16 cellular contexts compared by ENCODE assay signal in the genomic region with DNA sequence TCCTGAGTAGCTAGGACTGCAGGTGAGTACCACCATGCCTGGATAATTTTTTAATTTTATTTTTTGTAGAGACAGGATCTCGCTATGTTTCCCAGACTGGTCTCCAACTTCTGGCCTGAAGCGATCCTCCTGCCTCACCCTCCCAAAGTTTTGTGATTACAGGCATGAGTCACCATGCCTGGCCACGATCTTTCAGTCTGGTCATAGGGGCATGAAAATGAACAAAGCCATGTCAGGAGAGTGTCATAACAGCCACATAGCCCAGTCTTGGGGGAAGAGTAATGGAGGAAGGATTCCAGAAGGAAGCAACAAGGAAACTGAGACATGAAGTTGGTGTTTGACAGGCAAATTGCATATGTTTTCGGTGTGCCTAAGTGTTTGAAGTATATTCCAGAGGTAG.
"Had no signal": no experiment of that assay in that cellular context is flagged by ENCODE, and none has a peak within 500 bp of the region (broad histone marks: within the 10 kb centered on the region; RNA-seq: fewer than 3 reads in every experiment).

No MANE protein-coding gene starts in this region.

- H3K4me3 Mint-ChIP-seq: activated CD4-positive, alpha-beta T cell treated with anti-CD3 and anti-CD28 coated beads, Interleukin-2, amount 10 ng/mL, durations not matched to agents 7 days and 5 days; activated naive CD8-positive, alpha-beta T cell; activated T-cell treated with anti-CD3 and anti-CD28 coated beads, Interleukin-2, amount 50 U/mL, for 72 hours; mesothelial cell of epicardium; neural crest cell; T-helper 2 cell treated with Interferon-gamma antibody and Interleukin-4, amounts not matched to agents 5 μg/mL and 100 μg/mL, for 36 hours had no signal

- DNase-seq: activated CD4-positive, alpha-beta T cell treated with anti-CD3 and anti-CD28 coated beads, Interleukin-2, amount 10 ng/mL, durations not matched to agents 7 days and 5 days; activated CD8-positive, alpha-beta memory T cell treated with anti-CD3 and anti-CD28 coated beads, Interleukin-2, amount 50 U/mL, for 48 hours; activated gamma-delta T cell treated with Interleukin-2 at 50 U/mL for 16 hours; activated T-cell treated with anti-CD3 and anti-CD28 coated beads, Interleukin-2, amount 50 U/mL, for 72 hours; amniotic stem cell; body of pancreas; central memory CD4-positive, alpha-beta T cell; colonic mucosa; foreskin melanocyte; pancreas; stimulated activated CD4-positive, alpha-beta T cell treated with anti-CD3 and anti-CD28 coated beads, Interleukin-2, amount 100 ng/mL, for 24 hours had no signal

- H3K27me3 ChIP-seq: body of pancreas, colonic mucosa, pancreas had no signal

- H3K27ac ChIP-seq: body of pancreas, colonic mucosa, pancreas, thoracic aorta had no signal

- H3K4me3 ChIP-seq: body of pancreas, colonic mucosa, pancreas, thoracic aorta had no signal

- H3K4me1 Mint-ChIP-seq: activated CD4-positive, alpha-beta T cell treated with anti-CD3 and anti-CD28 coated beads, Interleukin-2, amount 10 ng/mL, durations not matched to agents 7 days and 5 days had no signal

- H3K27ac Mint-ChIP-seq: activated CD4-positive, alpha-beta T cell treated with anti-CD3 and anti-CD28 coated beads, Interleukin-2, amount 10 ng/mL, durations not matched to agents 7 days and 5 days; activated naive CD8-positive, alpha-beta T cell; activated T-cell treated with anti-CD3 and anti-CD28 coated beads, Interleukin-2, amount 50 U/mL, for 72 hours; mesothelial cell of epicardium; T-helper 2 cell treated with Interferon-gamma antibody and Interleukin-4, amounts not matched to agents 5 μg/mL and 100 μg/mL, for 36 hours had no signal

- H3K4me1 ChIP-seq: body of pancreas, colonic mucosa, pancreas had no signal

- H3K9me3 Mint-ChIP-seq: activated CD4-positive, alpha-beta T cell treated with anti-CD3 and anti-CD28 coated beads, Interleukin-2, amount 10 ng/mL, durations not matched to agents 7 days and 5 days; activated T-cell treated with anti-CD3 and anti-CD28 coated beads, Interleukin-2, amount 50 U/mL, for 72 hours; mesothelial cell of epicardium; neural crest cell; T-helper 2 cell treated with Interferon-gamma antibody and Interleukin-4, amounts not matched to agents 5 μg/mL and 100 μg/mL, for 36 hours had no signal

- H3K9me3 ChIP-seq: body of pancreas, colonic mucosa, pancreas, thoracic aorta had no signal

- ATAC-seq: activated T-cell treated with anti-CD3 and anti-CD28 coated beads, Interleukin-2, amount 50 U/mL, for 72 hours; body of pancreas; pancreas had no signal

- H3K36me3 Mint-ChIP-seq: mesothelial cell of epicardium had no signal

- FAIRE-seq: pancreas had no signal

- H3K36me3 ChIP-seq: colonic mucosa, pancreas, thoracic aorta had no signal
